8 cellular contexts compared by ENCODE assay signal in the genomic region with DNA sequence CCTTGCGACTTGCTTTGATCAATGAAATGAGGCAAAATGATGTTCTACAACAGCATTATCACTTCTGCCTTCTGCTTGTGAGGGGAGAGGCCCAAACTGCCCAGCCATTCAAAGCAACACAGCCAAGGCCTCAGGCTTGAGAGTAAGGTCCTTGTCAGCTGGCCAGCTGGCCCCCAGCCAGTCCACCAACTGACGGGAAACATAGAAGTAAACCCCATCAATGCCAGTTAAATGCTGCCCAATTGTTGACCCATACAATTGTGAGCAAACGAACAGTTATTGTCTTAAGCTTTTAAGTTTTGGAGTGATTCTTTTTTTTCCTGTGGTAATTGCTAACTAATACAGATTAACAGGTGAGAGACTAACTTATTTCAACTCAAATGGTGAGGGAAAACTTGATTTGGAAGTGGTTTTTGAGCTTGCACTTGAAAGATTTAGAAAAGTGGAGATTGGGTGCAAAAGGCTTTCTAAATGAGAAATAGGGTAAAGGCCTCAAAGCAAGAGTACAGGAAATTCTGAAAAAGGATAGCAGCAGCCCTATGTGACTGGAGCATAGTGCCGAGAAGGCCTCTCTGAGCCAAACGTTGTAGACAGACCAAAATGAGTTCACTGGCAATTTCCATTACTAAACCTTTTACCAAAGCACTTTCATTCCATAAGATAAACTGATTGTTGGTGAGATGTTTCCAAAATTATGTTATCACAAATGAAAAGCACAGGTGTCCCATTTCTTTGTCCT.
A peak's percentile ranks its signal among the peaks of the same experiment; 100 is the strongest.
DNase-seq lines count a peak whose midpoint lies in the region; ATAC-seq, FAIRE-seq and TF ChIP-seq lines count a peak whose summit lies in the region.

No MANE protein-coding gene starts in this region.

- no peak for FAIRE-seq in GM19239 (lab: Jason Lieb, UNC)

- ATAC-seq in Right ventricle myocardium inferior (no peak), lung (ENCODE audit: insufficient read depth, low FRiP score) (peak; percentile 32), GM21737 (IDR thresholded peaks at IDR 0.05; ENCODE audit: unreplicated experiment) (no peak)

- intact Hi-C loops in Right ventricle myocardium inferior (cut with DNase I) (no loop called here), cardiac septum (cut with DNase I) (no loop called here), dorsolateral prefrontal cortex (cut with DNase I) (no loop called here)

- H3K27ac ChIP-seq in dorsolateral prefrontal cortex: peak overlapping the region in 15 of 59 donors; percentile 2 to 66 (median 33)
- H3K27ac ChIP-seq in lung (ENCODE audit: low read depth in 1 of 2, low read length in 1 of 2): no peak overlapping the region

- WGBS in lung, 2 donors: 40 to 73% methylated on average over 5 of the region's 5 CpGs

- TF ChIP-seq CTCF in dorsolateral prefrontal cortex (IDR thresholded peaks at IDR 0.05 in 54 of 56, conservative IDR thresholded peaks at IDR 0.05 in 2 of 56; ENCODE audit: low read depth in 1 of 56, partially characterized antibody in 56 of 56) (no peak), lung (IDR thresholded peaks at IDR 0.05; ENCODE audit: control extremely low read depth, extremely low read depth) (no peak), GM13977 (IDR thresholded peaks at IDR 0.05; ENCODE audit: extremely low read depth, insufficient read depth, missing control alignments) (no peak)

- no peaks in the 10 kb centered on the region for H3K9me3 ChIP-seq in lung (ENCODE audit: control insufficient read depth in 2 of 2, insufficient read depth in 1 of 2, low read length in 1 of 2)

- in situ Hi-C loops in GM13977 (cut with MboI; ENCODE audit: low pct_unique_long_range_greater_than_20kb, low sequenced_read_pairs, unreplicated experiment): no loop called here

- no peaks in the 10 kb centered on the region for H3K36me3 ChIP-seq in lung (ENCODE audit: control insufficient read depth in 2 of 2, insufficient read depth in 2 of 2, low read length in 2 of 2)

- H3K4me1 ChIP-seq in lung (ENCODE audit: control insufficient read depth in 2 of 2, insufficient read depth in 2 of 2, low read length in 2 of 2): peaks cover 2 to 3% of the 10 kb centered on the region in 2 donors

- H3K4me3 ChIP-seq in dorsolateral prefrontal cortex (no peak overlapping the region), lung (no peak overlapping the region)

- H3K27me3 ChIP-seq in dorsolateral prefrontal cortex: no peaks in the 10 kb centered on the region
- no peaks in the 10 kb centered on the region for H3K27me3 ChIP-seq in lung (ENCODE audit: control insufficient read depth, insufficient read depth)

- DNase-seq in Right ventricle myocardium inferior (ENCODE audit: missing footprints): peak; percentile 80
- DNase-seq in cardiac septum (ENCODE audit: low spot score): no peak
- DNase-seq in dorsolateral prefrontal cortex: peak in 9 of 10 donors; percentile 23 to 64 (median 52)
- peak; percentile 86 for DNase-seq in lung (ENCODE audit: low spot score)
- no peak for DNase-seq in NCI-H82 (lab: John Stamatoyannopoulos, UW)
- DNase-seq in GM13977 (ENCODE audit: low spot score): no peak
- no peak for DNase-seq in GM19239 (ENCODE audit: insufficient read length, low spot score)

Comparison
In these comparisons a context has a peak if more than half of its experiments do, and no peak if none do; other contexts are left out.
1. DNase-seq: peak in Right ventricle myocardium inferior (single experiment), dorsolateral prefrontal cortex (9 of 10) and lung (single experiment); none in cardiac septum (single experiment), NCI-H82 (single experiment), GM13977 (single experiment) and GM19239 (single experiment).